Comparison of ENCODE assay signal across 11 cellular contexts in genomic region chr1:19636749-19637148, GRCh38. TPM values are rescaled to one million over a fixed set of nuclear protein-coding genes. Genes with fewer than 3 reads are reported as not detected.
"Had no signal": no experiment of that assay in that cellular context is flagged by ENCODE, and none has a peak within 500 bp of the region (broad histone marks: within the 10 kb centered on the region; RNA-seq: fewer than 3 reads in every experiment).

No MANE protein-coding gene starts in this region.

RNA-seq across cellular contexts. Expression of gene HTR6, which starts 27.9 kb away (rescaled TPM):
- total RNA-seq: ovary, posterior vena cava, prostate gland, pulmonary artery endothelial cell, right atrium auricular region, sciatic nerve, smooth muscle cell, thyroid gland, transverse colon, ureter, vagina had no signal
